15 cellular contexts compared by ENCODE assay signal in the genomic region with DNA sequence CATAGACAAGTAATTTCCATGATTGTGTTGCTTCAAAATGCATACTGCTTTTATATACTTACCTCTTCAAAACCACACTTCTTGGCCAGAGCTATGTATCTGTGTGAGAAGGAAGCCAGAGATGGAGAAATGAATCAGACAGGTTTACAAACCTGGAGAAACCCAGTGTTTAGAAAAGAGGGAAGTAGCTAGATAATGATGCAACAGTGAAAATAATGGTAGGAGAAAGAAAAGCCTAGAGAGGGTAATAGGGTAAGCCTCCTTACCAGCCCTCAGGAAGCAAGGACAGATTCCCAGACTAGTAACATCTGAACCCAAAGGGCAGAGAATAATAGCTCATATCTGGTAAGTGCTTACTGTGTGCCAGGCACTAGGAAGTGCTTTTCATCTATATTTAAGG.
"Had no signal": no experiment of that assay in that cellular context is flagged by ENCODE, and none has a peak within 500 bp of the region (broad histone marks: within the 10 kb centered on the region; RNA-seq: fewer than 3 reads in every experiment).

No MANE protein-coding gene starts in this region.

- H3K27me3 ChIP-seq: ascending aorta, esophagus squamous epithelium, thyroid gland had no signal

- DNase-seq: activated CD4-positive, alpha-beta T cell treated with anti-CD3 and anti-CD28 coated beads, Interleukin-2, amount 50 U/mL, for 4 hours; activated naive CD4-positive, alpha-beta T cell treated with anti-CD3 and anti-CD28 coated beads, Interleukin-2, amount 10 ng/mL, durations not matched to agents 7 days and 5 days; activated T-cell treated with anti-CD3 and anti-CD28 coated beads for 4 hours; esophagus squamous epithelium; hippocampal formation; kidney; left ventricle myocardium inferior; mucosa of descending colon; naive thymus-derived CD4-positive, alpha-beta T cell; posterior cingulate gyrus; stimulated activated CD4-positive, alpha-beta T cell treated with anti-CD3 and anti-CD28 coated beads, Interleukin-2, amount 100 ng/mL, for 48 hours; stimulated activated naive B cell treated with anti-CD40 and anti-IgM and Interleukin-4, amounts not matched to agents 10 μg/mL and 1 μg/mL and 100 μg/mL, for 72 hours; T-helper 9 cell; thyroid gland had no signal

- H3K9me3 ChIP-seq: esophagus squamous epithelium, left ventricle myocardium inferior, mucosa of descending colon, thyroid gland had no signal

- H3K4me3 ChIP-seq: ascending aorta, esophagus squamous epithelium, left ventricle myocardium inferior, mucosa of descending colon, thyroid gland had no signal

- H3K4me1 ChIP-seq: esophagus squamous epithelium, thyroid gland had no signal

- ATAC-seq: mucosa of descending colon; naive thymus-derived CD4-positive, alpha-beta T cell; stimulated activated naive B cell treated with anti-CD40 and anti-IgM and Interleukin-4, amounts not matched to agents 10 μg/mL and 1 μg/mL and 100 μg/mL, for 72 hours had no signal

- FAIRE-seq: kidney had no signal

- H3K36me3 ChIP-seq: ascending aorta, esophagus squamous epithelium, left ventricle myocardium inferior, thyroid gland had no signal

- H3K27ac ChIP-seq: ascending aorta, esophagus squamous epithelium, left ventricle myocardium inferior, thyroid gland had no signal
